1 cellular context compared by ENCODE assay signal in genomic region chr1:28898267-28898955, GRCh38.
TF ChIP-seq lines count a peak whose summit lies in the region.

No MANE protein-coding gene starts in this region.

TF ChIP-seq in HEK293T, 16 proteins besides CTCF, POLR2A, EP300 and RAD21:
- no peak for TF ChIP-seq FOXK2 (IDR thresholded peaks at IDR 0.05)
- TF ChIP-seq CTBP1 (IDR thresholded peaks at IDR 0.05; ENCODE audit: borderline replicate concordance): no peak
- no peak for TF ChIP-seq ELF4 (IDR thresholded peaks at IDR 0.05)
- no peak for TF ChIP-seq PKNOX1 (IDR thresholded peaks at IDR 0.05)
TF ChIP-seq in HEK293T: peak in this region for 0.
